Comparison of ENCODE assay signal across 1 cellular context in genomic region chr15:63188937-63189871, GRCh38.
A peak's percentile ranks its signal among the peaks of the same experiment; 100 is the strongest.
TF ChIP-seq lines count a peak whose summit lies in the region.

Gene RAB8B, plus strand, starts transcription at chr15:63189606. Its CDS starts 19 bp downstream, at chr15:63189625.

TF ChIP-seq in HEK293, 187 proteins besides CTCF, POLR2A, EP300 and RAD21 (continued from another document):
- TF ChIP-seq KLF10 (tag by site-specific recombination; IDR thresholded peaks at IDR 0.05) = peak; percentile 46; the same call in 1 of the 2 replicates
- no peak for TF ChIP-seq ZNF169 (tag by site-specific recombination; IDR thresholded peaks at IDR 0.05)
- TF ChIP-seq SP2 (tag by site-specific recombination; IDR thresholded peaks at IDR 0.05) = peak; percentile 74
- no peak for TF ChIP-seq ZNF843 (tag by site-specific recombination; IDR thresholded peaks at IDR 0.05)
- no peak for TF ChIP-seq ZNF354C (tag by site-specific recombination; IDR thresholded peaks at IDR 0.05; ENCODE audit: borderline replicate concordance, low read depth)
- no peak for TF ChIP-seq ZNF555 (tag by site-specific recombination; conservative IDR thresholded peaks at IDR 0.05)
- no peak for TF ChIP-seq ZNF121 (tag by site-specific recombination; IDR thresholded peaks at IDR 0.05)
- TF ChIP-seq ZNF747 (tag by site-specific recombination; IDR thresholded peaks at IDR 0.05) = no peak
- peak; percentile 49 for TF ChIP-seq ZBTB26 (tag by site-specific recombination; optimal IDR thresholded peaks at IDR 0.05)
- TF ChIP-seq ZFP69B (tag by site-specific recombination; IDR thresholded peaks at IDR 0.05) = no peak
- peak; percentile 60; the same call in 1 of the 2 replicates for TF ChIP-seq KLF8 (tag by site-specific recombination; IDR thresholded peaks at IDR 0.05)
- TF ChIP-seq ZNF211 (tag by site-specific recombination; IDR thresholded peaks at IDR 0.05; ENCODE audit: low read depth) = no peak
- TF ChIP-seq ZNF624 (tag by site-specific recombination; IDR thresholded peaks at IDR 0.05) = no peak
- TF ChIP-seq, protein P1, sequence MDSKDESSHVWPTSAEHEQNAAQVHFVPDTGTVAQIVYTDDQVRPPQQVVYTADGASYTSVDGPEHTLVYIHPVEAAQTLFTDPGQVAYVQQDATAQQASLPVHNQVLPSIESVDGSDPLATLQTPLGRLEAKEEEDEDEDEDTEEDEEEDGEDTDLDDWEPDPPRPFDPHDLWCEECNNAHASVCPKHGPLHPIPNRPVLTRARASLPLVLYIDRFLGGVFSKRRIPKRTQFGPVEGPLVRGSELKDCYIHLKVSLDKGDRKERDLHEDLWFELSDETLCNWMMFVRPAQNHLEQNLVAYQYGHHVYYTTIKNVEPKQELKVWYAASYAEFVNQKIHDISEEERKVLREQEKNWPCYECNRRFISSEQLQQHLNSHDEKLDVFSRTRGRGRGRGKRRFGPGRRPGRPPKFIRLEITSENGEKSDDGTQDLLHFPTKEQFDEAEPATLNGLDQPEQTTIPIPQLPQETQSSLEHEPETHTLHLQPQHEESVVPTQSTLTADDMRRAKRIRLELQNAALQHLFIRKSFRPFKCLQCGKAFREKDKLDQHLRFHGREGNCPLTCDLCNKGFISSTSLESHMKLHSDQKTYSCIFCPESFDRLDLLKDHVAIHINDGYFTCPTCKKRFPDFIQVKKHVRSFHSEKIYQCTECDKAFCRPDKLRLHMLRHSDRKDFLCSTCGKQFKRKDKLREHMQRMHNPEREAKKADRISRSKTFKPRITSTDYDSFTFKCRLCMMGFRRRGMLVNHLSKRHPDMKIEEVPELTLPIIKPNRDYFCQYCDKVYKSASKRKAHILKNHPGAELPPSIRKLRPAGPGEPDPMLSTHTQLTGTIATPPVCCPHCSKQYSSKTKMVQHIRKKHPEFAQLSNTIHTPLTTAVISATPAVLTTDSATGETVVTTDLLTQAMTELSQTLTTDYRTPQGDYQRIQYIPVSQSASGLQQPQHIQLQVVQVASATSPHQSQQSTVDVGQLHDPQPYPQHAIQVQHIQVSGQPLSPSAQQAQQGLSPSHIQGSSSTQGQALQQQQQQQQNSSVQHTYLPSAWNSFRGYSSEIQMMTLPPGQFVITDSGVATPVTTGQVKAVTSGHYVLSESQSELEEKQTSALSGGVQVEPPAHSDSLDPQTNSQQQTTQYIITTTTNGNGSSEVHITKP (tag by site-specific recombination; IDR thresholded peaks at IDR 0.05) = peak; percentile 46; the same call in 1 of the 2 replicates
- no peak for TF ChIP-seq ZNF629 (tag by site-specific recombination; IDR thresholded peaks at IDR 0.05)
- 0 out of 2 replicates have a peak, but pooled peaks have one; percentile 38 for TF ChIP-seq ZNF600 (tag by site-specific recombination; IDR thresholded peaks at IDR 0.05)
- no peak for TF ChIP-seq HOXD13 (CRISPR knock-in tag; IDR thresholded peaks at IDR 0.05; ENCODE audit: borderline replicate concordance)
- peak; percentile 65 for TF ChIP-seq ZNF335 (tag by site-specific recombination; conservative IDR thresholded peaks at IDR 0.05)
- TF ChIP-seq PBX3 (CRISPR knock-in tag; IDR thresholded peaks at IDR 0.05) = no peak
- 0 out of 2 replicates have a peak, but pooled peaks have one; percentile 15 for TF ChIP-seq ZFHX2 (tag by site-specific recombination; conservative IDR thresholded peaks at IDR 0.05)
- TF ChIP-seq ZNF16 (tag by site-specific recombination; IDR thresholded peaks at IDR 0.05; ENCODE audit: low read depth) = no peak
- no peak for TF ChIP-seq ZNF112 (tag by site-specific recombination; IDR thresholded peaks at IDR 0.05)
- no peak for TF ChIP-seq ZNF324 (tag by site-specific recombination; IDR thresholded peaks at IDR 0.05)
- TF ChIP-seq KLF17 (tag by site-specific recombination; IDR thresholded peaks at IDR 0.05) = no peak
- no peak for TF ChIP-seq SP7 (tag by site-specific recombination; IDR thresholded peaks at IDR 0.05)
- TF ChIP-seq KLF1 (tag by site-specific recombination; IDR thresholded peaks at IDR 0.05) = peak; percentile 73
- no peak for TF ChIP-seq ZBTB21 (tag by site-specific recombination; IDR thresholded peaks at IDR 0.05)
- peak; percentile 81 for TF ChIP-seq ZNF76 (tag by site-specific recombination; IDR thresholded peaks at IDR 0.05; ENCODE audit: borderline replicate concordance, low read depth)
- no peak for TF ChIP-seq ZNF510 (tag by site-specific recombination; IDR thresholded peaks at IDR 0.05; ENCODE audit: insufficient replicate concordance)
- no peak for TF ChIP-seq SCRT1 (tag by site-specific recombination; IDR thresholded peaks at IDR 0.05; ENCODE audit: borderline replicate concordance)
- TF ChIP-seq ZNF585B (tag by site-specific recombination; IDR thresholded peaks at IDR 0.05) = peak; percentile 35; the same call in 1 of the 2 replicates
- peak; percentile 53; the same call in 1 of the 2 replicates for TF ChIP-seq ZNF394 (tag by site-specific recombination; IDR thresholded peaks at IDR 0.05; ENCODE audit: borderline replicate concordance)
- peak; percentile 82 for TF ChIP-seq KLF9 (tag by site-specific recombination; IDR thresholded peaks at IDR 0.05; ENCODE audit: low read depth)
- no peak for TF ChIP-seq ZFP37 (tag by site-specific recombination; IDR thresholded peaks at IDR 0.05)
- TF ChIP-seq, protein P2, sequence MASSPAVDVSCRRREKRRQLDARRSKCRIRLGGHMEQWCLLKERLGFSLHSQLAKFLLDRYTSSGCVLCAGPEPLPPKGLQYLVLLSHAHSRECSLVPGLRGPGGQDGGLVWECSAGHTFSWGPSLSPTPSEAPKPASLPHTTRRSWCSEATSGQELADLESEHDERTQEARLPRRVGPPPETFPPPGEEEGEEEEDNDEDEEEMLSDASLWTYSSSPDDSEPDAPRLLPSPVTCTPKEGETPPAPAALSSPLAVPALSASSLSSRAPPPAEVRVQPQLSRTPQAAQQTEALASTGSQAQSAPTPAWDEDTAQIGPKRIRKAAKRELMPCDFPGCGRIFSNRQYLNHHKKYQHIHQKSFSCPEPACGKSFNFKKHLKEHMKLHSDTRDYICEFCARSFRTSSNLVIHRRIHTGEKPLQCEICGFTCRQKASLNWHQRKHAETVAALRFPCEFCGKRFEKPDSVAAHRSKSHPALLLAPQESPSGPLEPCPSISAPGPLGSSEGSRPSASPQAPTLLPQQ (tag by site-specific recombination; IDR thresholded peaks at IDR 0.05) = no peak
- no peak for TF ChIP-seq ZNF558 (tag by site-specific recombination; IDR thresholded peaks at IDR 0.05)
- no peak for TF ChIP-seq ZNF530 (tag by site-specific recombination; IDR thresholded peaks at IDR 0.05; ENCODE audit: low read depth)
- TF ChIP-seq BCL6B (tag by site-specific recombination; IDR thresholded peaks at IDR 0.05) = no peak
- no peak for TF ChIP-seq ZNF350 (tag by site-specific recombination; IDR thresholded peaks at IDR 0.05)
- peak; percentile 61; the same call in 1 of the 2 replicates for TF ChIP-seq ZBTB20 (tag by site-specific recombination; IDR thresholded peaks at IDR 0.05)
- TF ChIP-seq ZNF548 (tag by site-specific recombination; IDR thresholded peaks at IDR 0.05) = no peak
- no peak for TF ChIP-seq ZNF114 (tag by site-specific recombination; IDR thresholded peaks at IDR 0.05)
- no peak for TF ChIP-seq ZBTB44 (tag by site-specific recombination; IDR thresholded peaks at IDR 0.05)
- TF ChIP-seq ZBTB7A (tag by site-specific recombination; IDR thresholded peaks at IDR 0.05; ENCODE audit: low read depth) = no peak
- no peak for TF ChIP-seq ZNF658 (tag by site-specific recombination; IDR thresholded peaks at IDR 0.05)
- TF ChIP-seq SCRT2 (tag by site-specific recombination; IDR thresholded peaks at IDR 0.05) = no peak; the same call in 1 of the 2 replicates
- TF ChIP-seq ZNF2 (tag by site-specific recombination; IDR thresholded peaks at IDR 0.05) = no peak
- TF ChIP-seq ZNF248 (tag by site-specific recombination; IDR thresholded peaks at IDR 0.05) = no peak
- no peak for TF ChIP-seq KLF16 (tag by site-specific recombination; IDR thresholded peaks at IDR 0.05)
- no peak for TF ChIP-seq FEZF1 (tag by site-specific recombination; IDR thresholded peaks at IDR 0.05)
- no peak for TF ChIP-seq ZNF132 (tag by site-specific recombination; IDR thresholded peaks at IDR 0.05; ENCODE audit: borderline replicate concordance)
- TF ChIP-seq ZNF10 (tag by site-specific recombination; IDR thresholded peaks at IDR 0.05) = no peak
- no peak; the same call in 1 of the 2 replicates for TF ChIP-seq GLIS1 (tag by site-specific recombination; IDR thresholded peaks at IDR 0.05)
